Comparison of ENCODE assay signal across 13 cellular contexts in genomic region chr2:24304621-24305020, GRCh38. TPM values are rescaled to one million over a fixed set of nuclear protein-coding genes. Genes with fewer than 3 reads are reported as not detected.
DNase-seq lines count a peak whose midpoint lies in the region; ATAC-seq and TF ChIP-seq lines count a peak whose summit lies in the region.
"Had no signal": no experiment of that assay in that cellular context is flagged by ENCODE, and none has a peak within 500 bp of the region (broad histone marks: within the 10 kb centered on the region; RNA-seq: fewer than 3 reads in every experiment).

No MANE protein-coding gene starts in this region.

- H3K27ac Mint-ChIP-seq in HFFc6 = 0 out of 2 replicates have a peak overlapping the region, but pooled peaks have one; percentile 1
- H3K27ac Mint-ChIP-seq in WTC11 = no peak overlapping the region
- H3K27ac Mint-ChIP-seq: B cell had no signal

- no peak overlapping the region for H3K4me3 ChIP-seq in left lung
- no peak overlapping the region for H3K4me3 ChIP-seq in skeletal muscle satellite cell (ENCODE audit: low read length)

- intact Hi-C loops in left lung (cut with DNase I) = no loop called here

- H3K4me1 ChIP-seq in left lung = no peaks in the 10 kb centered on the region
- peaks cover 24% of the 10 kb centered on the region for H3K4me1 ChIP-seq in skeletal muscle satellite cell (ENCODE audit: control insufficient read depth, insufficient read depth, low read length)

- H3K4me3 Mint-ChIP-seq in HFFc6 = no peak overlapping the region
- no peak overlapping the region for H3K4me3 Mint-ChIP-seq in WTC11
- H3K4me3 Mint-ChIP-seq: B cell had no signal

- peak overlapping the region; percentile 7 for H3K9ac ChIP-seq in skeletal muscle satellite cell (ENCODE audit: low read depth, low read length)

- peak overlapping the region; percentile 2 for H3K4me2 ChIP-seq in skeletal muscle satellite cell (ENCODE audit: low read length)

- H3K27me3 Mint-ChIP-seq in HFFc6 (ENCODE audit: insufficient read depth) (no peaks in the 10 kb centered on the region; the same call in 1 of the 2 replicates), WTC11 (ENCODE audit: low read depth) (no peaks in the 10 kb centered on the region)
- H3K27me3 Mint-ChIP-seq: B cell had no signal

- ATAC-seq in left lung = peak; percentile 34
- no peak for ATAC-seq in WTC11
- no peak for ATAC-seq in activated CD4-positive, CD25-positive, alpha-beta regulatory T cell treated with anti-CD3 and anti-CD28 coated beads, Interleukin-2, amount 50 U/mL, for 24 hours
- no peak for ATAC-seq in GM19351 (IDR thresholded peaks at IDR 0.05; ENCODE audit: unreplicated experiment)

- peaks cover 23% of the 10 kb centered on the region for H3K4me1 Mint-ChIP-seq in HFFc6 (ENCODE audit: low read depth)
- no peaks in the 10 kb centered on the region for H3K4me1 Mint-ChIP-seq in WTC11
- H3K4me1 Mint-ChIP-seq: B cell had no signal

- no peaks in the 10 kb centered on the region for H3K27me3 ChIP-seq in left lung
- H3K27me3 ChIP-seq in skeletal muscle satellite cell (ENCODE audit: control insufficient read depth, insufficient read depth, low read length) = no peaks in the 10 kb centered on the region

- H3K27ac ChIP-seq in cingulate gyrus (ENCODE audit: low read depth, low read length) = peak overlapping the region; percentile 26
- peak overlapping the region; percentile 15 to 55 for H3K27ac ChIP-seq in left lung

- H3K9me3 Mint-ChIP-seq in HFFc6 (no peaks in the 10 kb centered on the region), WTC11 (0 out of 2 replicates have a peak, but pooled peaks cover 2% of the 10 kb centered on the region)

- TF ChIP-seq CTCF in HFFc6 (IDR thresholded peaks at IDR 0.05) = no peak
- no peak for TF ChIP-seq CTCF in left lung (IDR thresholded peaks at IDR 0.05)
- no peak for TF ChIP-seq CTCF in WTC11 (IDR thresholded peaks at IDR 0.05)

- POLR2A ChIA-PET in WTC11 (lab: Charles Lee) = no interaction called here

- H3K9me3 ChIP-seq in left lung (no peaks in the 10 kb centered on the region), skeletal muscle satellite cell (replicated peaks; ENCODE audit: low read length) (no peaks in the 10 kb centered on the region)

- H3K36me3 ChIP-seq in left lung (peaks cover 0 to 74% of the 10 kb centered on the region in 2 donors), skeletal muscle satellite cell (ENCODE audit: insufficient read depth, low read length) (peaks cover 20% of the 10 kb centered on the region)

- H3K36me3 Mint-ChIP-seq in HFFc6 (ENCODE audit: low read depth) = peaks cover 27% of the 10 kb centered on the region
- peaks cover 27% of the 10 kb centered on the region for H3K36me3 Mint-ChIP-seq in WTC11

- DNase-seq in HFFc6 (no peak), left lung (no peak), WTC11 (ENCODE audit: low spot score) (no peak)
- DNase-seq in activated CD8-positive, alpha-beta memory T cell treated with anti-CD3 and anti-CD28 coated beads, Interleukin-2, amount 50 U/mL, for 4 hours = no peak
- DNase-seq: activated CD4-positive, CD25-positive, alpha-beta regulatory T cell treated with anti-CD3 and anti-CD28 coated beads, Interleukin-2, amount 50 U/mL, for 72 hours; activated T-cell treated with anti-CD3 and anti-CD28 coated beads, Interleukin-2, amount 50 U/mL, for 48 hours; Karpas-422; NCI-H1930 had no signal

- CTCF ChIA-PET in WTC11 (lab: Charles Lee) = no interaction called here

TF ChIP-seq in WTC11, 78 proteins besides CTCF, POLR2A, EP300 and RAD21 (continues in another document):
- TF ChIP-seq FOXP1 (CRISPR knock-in tag; IDR thresholded peaks at IDR 0.05; ENCODE audit: borderline replicate concordance) = no peak
- no peak for TF ChIP-seq OVOL2 (CRISPR knock-in tag; IDR thresholded peaks at IDR 0.05; ENCODE audit: borderline replicate concordance)
- TF ChIP-seq IRF1 (CRISPR knock-in tag; IDR thresholded peaks at IDR 0.05) = no peak
- TF ChIP-seq TEAD4 (CRISPR knock-in tag; IDR thresholded peaks at IDR 0.05) = no peak
- TF ChIP-seq ARID4B (CRISPR knock-in tag; IDR thresholded peaks at IDR 0.05; ENCODE audit: borderline replicate concordance) = no peak
- no peak for TF ChIP-seq JUN (CRISPR knock-in tag; IDR thresholded peaks at IDR 0.05)
- TF ChIP-seq ZNF532 (CRISPR knock-in tag; IDR thresholded peaks at IDR 0.05; ENCODE audit: borderline replicate concordance) = no peak
- TF ChIP-seq ZNF219 (CRISPR knock-in tag; IDR thresholded peaks at IDR 0.05; ENCODE audit: borderline replicate concordance) = no peak
- TF ChIP-seq NR1H2 (CRISPR knock-in tag; IDR thresholded peaks at IDR 0.05) = no peak
- TF ChIP-seq JAZF1 (CRISPR knock-in tag; IDR thresholded peaks at IDR 0.05) = no peak
- TF ChIP-seq GABPB1 (CRISPR knock-in tag; IDR thresholded peaks at IDR 0.05) = no peak

RNA-seq across cellular contexts. Expression of gene ITSN2, which starts 55.7 kb away (rescaled TPM):
- 10 to 100 TPM; 26.2 to 32.3 (median 29.5) TPM for total RNA-seq in HFFc6 (2021; fragmentation: NEBNext Ultra II Directional; extraction: Animal tissue kit (Norgen Biotek cat#: 25700))
- total RNA-seq in left lung = 10 to 100 TPM; 80.5 to 85.6 TPM
- 17.7 and 23.6 TPM in 2 replicates for total RNA-seq in skeletal muscle satellite cell (2012; rRNA removed)
- 18.1 to 19.8 TPM (median 19.0 TPM) in 3 replicates for total RNA-seq in WTC11 (2021)
